Comparison of ENCODE assay signal across 1 cellular context in genomic region chr17:2303278-2304188, GRCh38.
TF ChIP-seq lines count a peak whose summit lies in the region.

Gene SMG6 (minus strand): TSS chr17:2303785. CDS start chr17:2303720, 65 bp downstream.
Gene SRR (plus strand): TSS chr17:2303950. CDS start chr17:2315561, 11,611 bp downstream.

TF ChIP-seq in HEK293, 187 proteins besides CTCF, POLR2A, EP300 and RAD21 (continued from another document and continues in another):
- peak; percentile 59 for TF ChIP-seq PRDM10 (tag by site-specific recombination; IDR thresholded peaks at IDR 0.05)
- TF ChIP-seq ZNF692 (tag by site-specific recombination; IDR thresholded peaks at IDR 0.05): 0 out of 2 replicates have a peak, but pooled peaks have one; percentile 33
- TF ChIP-seq YY1 (tag by site-specific recombination; IDR thresholded peaks at IDR 0.05): peak; percentile 68; the same call in 1 of the 2 replicates
- TF ChIP-seq ZSCAN16 (tag by site-specific recombination; IDR thresholded peaks at IDR 0.05): no peak
- peak; percentile 86 for TF ChIP-seq ZFHX2 (tag by site-specific recombination; conservative IDR thresholded peaks at IDR 0.05)
- peak; percentile 72 for TF ChIP-seq YY2 (tag by site-specific recombination; IDR thresholded peaks at IDR 0.05)
- no peak for TF ChIP-seq ZNF596 (tag by site-specific recombination; IDR thresholded peaks at IDR 0.05)
- TF ChIP-seq ZNF394 (tag by site-specific recombination; IDR thresholded peaks at IDR 0.05; ENCODE audit: borderline replicate concordance): peak; percentile 8; the same call in 1 of the 2 replicates
- no peak for TF ChIP-seq ZNF266 (tag by site-specific recombination; IDR thresholded peaks at IDR 0.05; ENCODE audit: low read depth)
- TF ChIP-seq ZBTB10 (tag by site-specific recombination; IDR thresholded peaks at IDR 0.05): no peak
- no peak for TF ChIP-seq ZNF514 (tag by site-specific recombination; IDR thresholded peaks at IDR 0.05)
- peak; percentile 53; the same call in 1 of the 2 replicates for TF ChIP-seq REPIN1 (tag by site-specific recombination; IDR thresholded peaks at IDR 0.05; ENCODE audit: low read depth)
- TF ChIP-seq GLI4 (tag by site-specific recombination; IDR thresholded peaks at IDR 0.05): peak; percentile 32; the same call in 1 of the 2 replicates
- TF ChIP-seq ZNF10 (tag by site-specific recombination; IDR thresholded peaks at IDR 0.05): 0 out of 2 replicates have a peak, but pooled peaks have one; percentile 39
- TF ChIP-seq ZBTB1 (tag by site-specific recombination; IDR thresholded peaks at IDR 0.05): no peak
- TF ChIP-seq ZNF513 (tag by site-specific recombination; IDR thresholded peaks at IDR 0.05): peak; percentile 61; the same call in 1 of the 2 replicates
- TF ChIP-seq ZNF174 (tag by site-specific recombination; IDR thresholded peaks at IDR 0.05): no peak
- TF ChIP-seq ZNF843 (tag by site-specific recombination; IDR thresholded peaks at IDR 0.05): peak; percentile 45; the same call in 1 of the 2 replicates
- TF ChIP-seq ZNF768 (tag by site-specific recombination; IDR thresholded peaks at IDR 0.05): no peak
- no peak for TF ChIP-seq ZNF114 (tag by site-specific recombination; IDR thresholded peaks at IDR 0.05)
- peak; percentile 67 for TF ChIP-seq ZNF600 (tag by site-specific recombination; IDR thresholded peaks at IDR 0.05)
- peak; percentile 88 for TF ChIP-seq ZEB2 (tag by site-specific recombination; IDR thresholded peaks at IDR 0.05)
- no peak for TF ChIP-seq ZNF645 (tag by site-specific recombination; IDR thresholded peaks at IDR 0.05)
- TF ChIP-seq ZNF341 (tag by site-specific recombination; IDR thresholded peaks at IDR 0.05; ENCODE audit: low read depth): 0 out of 2 replicates have a peak, but pooled peaks have one; percentile 28
- TF ChIP-seq BCL11B (tag by site-specific recombination; IDR thresholded peaks at IDR 0.05; ENCODE audit: low read depth): 0 out of 2 replicates have a peak, but pooled peaks have one; percentile 29
- peak; percentile 82 for TF ChIP-seq SP2 (tag by site-specific recombination; IDR thresholded peaks at IDR 0.05)
- TF ChIP-seq ZFP69B (tag by site-specific recombination; IDR thresholded peaks at IDR 0.05): 0 out of 2 replicates have a peak, but pooled peaks have one; percentile 41
- TF ChIP-seq IKZF3 (tag by site-specific recombination; IDR thresholded peaks at IDR 0.05): 0 out of 2 replicates have a peak, but pooled peaks have one; percentile 25
- TF ChIP-seq ZNF639 (tag by site-specific recombination; IDR thresholded peaks at IDR 0.05): no peak
- peak; percentile 86 for TF ChIP-seq ZBTB20 (tag by site-specific recombination; IDR thresholded peaks at IDR 0.05)
- no peak for TF ChIP-seq ZNF585B (tag by site-specific recombination; IDR thresholded peaks at IDR 0.05)
- peak; percentile 54; the same call in 1 of the 2 replicates for TF ChIP-seq ZNF501 (tag by site-specific recombination; IDR thresholded peaks at IDR 0.05)
- TF ChIP-seq KLF17 (tag by site-specific recombination; IDR thresholded peaks at IDR 0.05): peak; percentile 74
- no peak for TF ChIP-seq ZNF473 (tag by site-specific recombination; IDR thresholded peaks at IDR 0.05)
- peak; percentile 34; the same call in 1 of the 2 replicates for TF ChIP-seq TSHZ1 (tag by site-specific recombination; IDR thresholded peaks at IDR 0.05; ENCODE audit: borderline replicate concordance)
- TF ChIP-seq ZNF785 (tag by site-specific recombination; IDR thresholded peaks at IDR 0.05): no peak
- TF ChIP-seq MEIS1 (CRISPR knock-in tag; IDR thresholded peaks at IDR 0.05; ENCODE audit: borderline replicate concordance): no peak
- TF ChIP-seq KLF1 (tag by site-specific recombination; IDR thresholded peaks at IDR 0.05): peak; percentile 73
- no peak for TF ChIP-seq ZNF223 (tag by site-specific recombination; IDR thresholded peaks at IDR 0.05)
- peak; percentile 15; the same call in 1 of the 2 replicates for TF ChIP-seq ZBTB11 (tag by site-specific recombination; conservative IDR thresholded peaks at IDR 0.05; ENCODE audit: low read depth)
